ENCODE assay signal across 28 cellular contexts in genomic region chr11:78901831-78902230, GRCh38.
DNase-seq lines count a peak whose midpoint lies in the region; ATAC-seq, FAIRE-seq and TF ChIP-seq lines count a peak whose summit lies in the region.
"Had no signal": no experiment of that assay in that cellular context is flagged by ENCODE, and none has a peak within 500 bp of the region (broad histone marks: within the 10 kb centered on the region; RNA-seq: fewer than 3 reads in every experiment).

No MANE protein-coding gene starts in this region.

- H3K27me3 Mint-ChIP-seq in mesothelial cell of epicardium (ENCODE audit: low read depth) (no peaks in the 10 kb centered on the region), nephron progenitor cell (ENCODE audit: low read depth, poor library complexity) (no peaks in the 10 kb centered on the region), endodermal cell (ENCODE audit: insufficient read depth) (no peaks in the 10 kb centered on the region)

- H3K4me3 ChIP-seq in endodermal cell (ENCODE audit: low read length), result no peak overlapping the region
- H3K4me3 ChIP-seq: BLaER1, GM12878 had no signal

- H3K4me1 ChIP-seq in endodermal cell (ENCODE audit: control insufficient read depth, insufficient read depth, low read length), result peaks cover 5% of the 10 kb centered on the region
- H3K4me1 ChIP-seq: BE2C, BLaER1 had no signal

- H3K9ac ChIP-seq in endodermal cell (ENCODE audit: extremely low read depth, low read length, poor library complexity, severe bottlenecking), result no peak overlapping the region
- H3K9ac ChIP-seq: BLaER1 had no signal

- no peak for ATAC-seq in HG03521 (IDR thresholded peaks at IDR 0.05; ENCODE audit: unreplicated experiment)
- ATAC-seq: GM12878 had no signal

- no peaks in the 10 kb centered on the region for H3K36me3 ChIP-seq in endodermal cell (ENCODE audit: control insufficient read depth, insufficient read depth, low read length)

- 88 to 96% methylated on average over 4 to 5 of the region's 5 CpGs for WGBS in endodermal cell (ENCODE audit: insufficient coverage in 1 of 2, insufficient read length in 1 of 2), 2 experiments

- H3K4me1 Mint-ChIP-seq in mesothelial cell of epicardium, result no peaks in the 10 kb centered on the region
- H3K4me1 Mint-ChIP-seq in nephron progenitor cell, result peaks cover 14% of the 10 kb centered on the region
- peaks cover 16% of the 10 kb centered on the region for H3K4me1 Mint-ChIP-seq in endodermal cell
- H3K4me1 Mint-ChIP-seq: CD14-positive monocyte; CD4-positive, alpha-beta memory T cell; CD4-positive, CD25-positive, alpha-beta regulatory T cell; CD8-positive, alpha-beta memory T cell had no signal

- H3K27ac ChIP-seq in endodermal cell (ENCODE audit: low read depth, low read length), result no peak overlapping the region
- H3K27ac ChIP-seq: BLaER1 had no signal

- H3K36me3 Mint-ChIP-seq in mesothelial cell of epicardium (peaks cover 30% of the 10 kb centered on the region), nephron progenitor cell (ENCODE audit: low read depth) (peaks cover 74% of the 10 kb centered on the region), endodermal cell (ENCODE audit: low read depth) (peaks cover 15% of the 10 kb centered on the region)
- H3K36me3 Mint-ChIP-seq: CD14-positive monocyte; CD4-positive, alpha-beta memory T cell; CD4-positive, CD25-positive, alpha-beta regulatory T cell; CD8-positive, alpha-beta memory T cell had no signal

- TF ChIP-seq CTCF in mesothelial cell of epicardium (IDR thresholded peaks at IDR 0.05; ENCODE audit: unreplicated experiment) (no peak), nephron progenitor cell (IDR thresholded peaks at IDR 0.05) (no peak), endodermal cell (conservative IDR thresholded peaks at IDR 0.05) (no peak)

- H3K4me3 Mint-ChIP-seq in mesothelial cell of epicardium (no peak overlapping the region), nephron progenitor cell (no peak overlapping the region), endodermal cell (no peak overlapping the region)
- H3K4me3 Mint-ChIP-seq: CD4-positive, alpha-beta memory T cell; CD4-positive, CD25-positive, alpha-beta regulatory T cell; CD8-positive, alpha-beta memory T cell had no signal

- FAIRE-seq in islet of Langerhans (lab: Jason Lieb, UNC), result peak; percentile 53
- FAIRE-seq: A204.1, GM12878, GM12892, GM18507 had no signal

- DNase-seq in mesothelial cell of epicardium (ENCODE audit: low spot score in 2 of 2, unreplicated experiment in 2 of 2), result no peak
- no peak for DNase-seq in nephron progenitor cell
- DNase-seq in stimulated activated CD4-positive, alpha-beta T cell treated with anti-CD3 and anti-CD28 coated beads, Interleukin-2, amount 100 ng/mL, for 24 hours, result no peak
- DNase-seq in NCI-H1694 treated with DMSO at 0.1 percent for 48 hours (lab: John Stamatoyannopoulos, UW), result no peak
- no peak for DNase-seq in endodermal cell
- DNase-seq: 8988T; ACHN; BE2C; C1 segment of cervical spinal cord; CD4-positive, alpha-beta memory T cell; CD4-positive, CD25-positive, alpha-beta regulatory T cell; CD8-positive, alpha-beta memory T cell; COR-L47; DMS 273 treated with DMSO at 0.1 percent for 48 hours; DMS153; DMS53; DMS79; DND-41; EL; GDM1 had no signal

- no peaks in the 10 kb centered on the region for H3K9me3 Mint-ChIP-seq in mesothelial cell of epicardium
- no peaks in the 10 kb centered on the region for H3K9me3 Mint-ChIP-seq in nephron progenitor cell
- H3K9me3 Mint-ChIP-seq in endodermal cell, result no peaks in the 10 kb centered on the region
- H3K9me3 Mint-ChIP-seq: CD4-positive, alpha-beta memory T cell; CD4-positive, CD25-positive, alpha-beta regulatory T cell had no signal

- H3K27me3 ChIP-seq in endodermal cell (ENCODE audit: control insufficient read depth, insufficient read depth, low read length, poor library complexity, severe bottlenecking), result no peaks in the 10 kb centered on the region
- H3K27me3 ChIP-seq: BE2C, BLaER1 had no signal

- no peaks in the 10 kb centered on the region for H3K9me3 ChIP-seq in endodermal cell (ENCODE audit: control insufficient read depth, low read length)
- H3K9me3 ChIP-seq: BE2C, BLaER1 had no signal

- H3K27ac Mint-ChIP-seq in mesothelial cell of epicardium (peak overlapping the region; percentile 14), nephron progenitor cell (peak overlapping the region; percentile 83), endodermal cell (no peak overlapping the region)
- H3K27ac Mint-ChIP-seq: CD4-positive, alpha-beta memory T cell; CD4-positive, CD25-positive, alpha-beta regulatory T cell; CD8-positive, alpha-beta memory T cell had no signal
